In genomic region chr6:53250761-53251672, GRCh38 we compare ENCODE assay signal across 12 cellular contexts.
A peak's percentile ranks its signal among the peaks of the same experiment; 100 is the strongest.
DNase-seq lines count a peak whose midpoint lies in the region; ATAC-seq, FAIRE-seq and TF ChIP-seq lines count a peak whose summit lies in the region.
"Had no signal": no experiment of that assay in that cellular context is flagged by ENCODE, and none has a peak within 500 bp of the region (broad histone marks: within the 10 kb centered on the region; RNA-seq: fewer than 3 reads in every experiment).

No MANE protein-coding gene starts in this region.

- no peaks in the 10 kb centered on the region for H3K9me2 ChIP-seq in Karpas-422 (replicated peaks; ENCODE audit: insufficient read depth, low read length)
- H3K9me2 ChIP-seq in GM23338 (ENCODE audit: insufficient read depth) = no peaks in the 10 kb centered on the region

- H3K9me1 ChIP-seq in IMR-90 (ENCODE audit: insufficient read depth, low read length) = peaks cover 3% of the 10 kb centered on the region; the same call in 1 of the 2 replicates

- no peaks in the 10 kb centered on the region for H3K36me3 ChIP-seq in IMR-90 (ENCODE audit: control insufficient read depth, insufficient read depth, low read length)
- H3K36me3 ChIP-seq in bronchial epithelial cell (ENCODE audit: control insufficient read depth, insufficient read depth, low read length) = no peaks in the 10 kb centered on the region
- no peaks in the 10 kb centered on the region for H3K36me3 ChIP-seq in left ventricle myocardium inferior
- H3K36me3 ChIP-seq in skeletal muscle satellite cell (ENCODE audit: insufficient read depth, low read length) = no peaks in the 10 kb centered on the region
- H3K36me3 ChIP-seq in Karpas-422 (ENCODE audit: insufficient read depth, low read length) = no peaks in the 10 kb centered on the region
- H3K36me3 ChIP-seq in GM23338 (ENCODE audit: insufficient read depth) = no peaks in the 10 kb centered on the region

- no peak overlapping the region for H2BK120ac ChIP-seq in IMR-90 (ENCODE audit: low read depth, low read length)

- H3K14ac ChIP-seq in IMR-90 (replicated peaks; ENCODE audit: low read depth, low read length) = 0 out of 2 replicates have a peak overlapping the region, but pooled peaks have one; percentile 41

- H3K27ac ChIP-seq in IMR-90 (ENCODE audit: insufficient read depth, low read length) (no peak overlapping the region), left ventricle myocardium inferior (replicated peaks) (peak overlapping the region; percentile 73), Karpas-422 (ENCODE audit: low read length) (no peak overlapping the region), GM23338 (ENCODE audit: low read depth) (no peak overlapping the region)

- peaks cover 2% of the 10 kb centered on the region for H3K27me3 Mint-ChIP-seq in GM23338 (ENCODE audit: insufficient read depth, low read depth, poor library complexity)

- no peak overlapping the region for H3K4me3 Mint-ChIP-seq in GM23338
- H3K4me3 Mint-ChIP-seq: natural killer cell had no signal

- no peak overlapping the region for H4K8ac ChIP-seq in IMR-90 (ENCODE audit: low read depth in 2 of 2, low read length in 2 of 2)

- H3F3A ChIP-seq in GM23338 (replicated peaks; ENCODE audit: low read depth) = no peaks in the 10 kb centered on the region

- H3K27ac Mint-ChIP-seq in GM23338 = no peak overlapping the region
- H3K27ac Mint-ChIP-seq: natural killer cell had no signal

- H2BK5ac ChIP-seq in IMR-90 (ENCODE audit: low read depth, low read length, poor library complexity, severe bottlenecking) = no peak overlapping the region

- POLR2A ChIA-PET in IMR-90 (lab: Charles Lee; ENCODE audit: unreplicated experiment) = no interaction called here

- peak; percentile 48; the same call in 1 of the 2 replicates for ATAC-seq in IMR-90 (ENCODE audit: low read depth)
- no peak for ATAC-seq in HG03342 (IDR thresholded peaks at IDR 0.05; ENCODE audit: unreplicated experiment)
- no peak for ATAC-seq in GM23338
- ATAC-seq: natural killer cell had no signal

- in situ Hi-C loops in IMR-90 (cut with MboI; ENCODE audit: low sequenced_read_pairs) = no loop called here

- no peak overlapping the region for H3K4me2 ChIP-seq in IMR-90 (ENCODE audit: low read depth, low read length)
- H3K4me2 ChIP-seq in skeletal muscle satellite cell (ENCODE audit: low read length) = no peak overlapping the region
- H3K4me2 ChIP-seq in Karpas-422 (ENCODE audit: low read depth, low read length, poor library complexity, severe bottlenecking) = no peak overlapping the region
- H3K4me2 ChIP-seq in GM23338 = no peak overlapping the region

- H2AK5ac ChIP-seq in IMR-90 (ENCODE audit: low read depth, low read length) = no peak overlapping the region

- no peak for FAIRE-seq in bronchial epithelial cell (lab: Jason Lieb, UNC)

- BruUV-seq in IMR-90 (replicated peaks; lab: Mats Ljungman, UMichigan) = no TSS peak

- H4K20me1 ChIP-seq in IMR-90 (ENCODE audit: insufficient read depth, low read length) (no peaks in the 10 kb centered on the region), Karpas-422 (ENCODE audit: insufficient read depth, low read depth, low read length) (no peaks in the 10 kb centered on the region), GM23338 (replicated peaks; ENCODE audit: insufficient read depth) (no peaks in the 10 kb centered on the region; the same call in 1 of the 2 replicates)

- H3K9ac ChIP-seq in IMR-90 (ENCODE audit: low read depth, low read length) = no peak overlapping the region
- H3K9ac ChIP-seq in skeletal muscle satellite cell (ENCODE audit: low read depth, low read length) = peak overlapping the region; percentile 19
- H3K9ac ChIP-seq in Karpas-422 (ENCODE audit: low read length) = no peak overlapping the region

- H3K27me3 ChIP-seq in IMR-90 (ENCODE audit: control insufficient read depth, insufficient read depth, low read length) (peaks cover 13% of the 10 kb centered on the region), bronchial epithelial cell (ENCODE audit: control insufficient read depth, insufficient read depth, low read length) (no peaks in the 10 kb centered on the region), left ventricle myocardium inferior (ENCODE audit: low read depth) (no peaks in the 10 kb centered on the region), skeletal muscle satellite cell (ENCODE audit: control insufficient read depth, insufficient read depth, low read length) (no peaks in the 10 kb centered on the region), Karpas-422 (ENCODE audit: low read length) (no peaks in the 10 kb centered on the region), GM23338 (ENCODE audit: insufficient read depth) (no peaks in the 10 kb centered on the region)

- H4K91ac ChIP-seq in IMR-90 (ENCODE audit: insufficient read depth, low read depth, low read length) = no peak overlapping the region

- H3K4ac ChIP-seq in IMR-90 (ENCODE audit: low read depth, low read length) = no peak overlapping the region

- H3K23ac ChIP-seq in IMR-90 (ENCODE audit: low read depth, low read length) = no peak overlapping the region

- dilution Hi-C loops in IMR-90 (cut with HindIII; ENCODE audit: low sequenced_read_pairs, unreplicated experiment) = no loop called here

- no peak overlapping the region for H2BK15ac ChIP-seq in IMR-90 (ENCODE audit: low read depth, low read length)

- no peak for TF ChIP-seq RAD21 in IMR-90 (IDR thresholded peaks at IDR 0.05; ENCODE audit: low read length)

- no peaks in the 10 kb centered on the region for H3K36me3 Mint-ChIP-seq in GM23338 (ENCODE audit: low read depth)
- H3K36me3 Mint-ChIP-seq: natural killer cell had no signal

- no peak overlapping the region for H3K56ac ChIP-seq in IMR-90 (ENCODE audit: extremely low read depth, insufficient read depth, low read length)

- no peak overlapping the region for H3K18ac ChIP-seq in IMR-90 (ENCODE audit: low read depth, low read length)

- H3K9me3 Mint-ChIP-seq in GM23338 = no peaks in the 10 kb centered on the region
- H3K9me3 Mint-ChIP-seq: natural killer cell had no signal

- H3K4me3 ChIP-seq in IMR-90 (ENCODE audit: insufficient read depth, low read depth, low read length) (no peak overlapping the region), bronchial epithelial cell (ENCODE audit: low read depth, low read length) (no peak overlapping the region), left ventricle myocardium inferior (no peak overlapping the region), skeletal muscle satellite cell (ENCODE audit: low read length) (no peak overlapping the region), Karpas-422 (ENCODE audit: low read length) (no peak overlapping the region), GM23338 (no peak overlapping the region)

- no peaks in the 10 kb centered on the region for H3K79me1 ChIP-seq in IMR-90 (ENCODE audit: low read depth in 1 of 2, low read length in 2 of 2)

- H2AK9ac ChIP-seq in IMR-90 (replicated peaks; ENCODE audit: low read depth, low read length, poor library complexity) = no peak overlapping the region

- H3K4me1 ChIP-seq in IMR-90 (ENCODE audit: control insufficient read depth, insufficient read depth, low read length) (peaks cover 2% of the 10 kb centered on the region), left ventricle myocardium inferior (peaks cover 12% of the 10 kb centered on the region), skeletal muscle satellite cell (ENCODE audit: control insufficient read depth, insufficient read depth, low read length) (peaks cover 13% of the 10 kb centered on the region), Karpas-422 (ENCODE audit: low read length) (peaks cover 24% of the 10 kb centered on the region), GM23338 (ENCODE audit: insufficient read depth) (no peaks in the 10 kb centered on the region)

- no peak for TF ChIP-seq POLR2A in IMR-90 (IDR thresholded peaks at IDR 0.05; ENCODE audit: low read depth, low read length)

- no CpG with 5 or more reads among the region's 5 CpGs for WGBS in IMR-90 (ENCODE audit: extremely low coverage in 2 of 2, insufficient read length in 1 of 2), 2 experiments

- peak; percentile 37 for DNase-seq in IMR-90
- peak; percentile 60 for DNase-seq in bronchial epithelial cell (ENCODE audit: low read depth)
- no peak for DNase-seq in left ventricle myocardium inferior
- DNase-seq in NCI-H226 = no peak
- no peak for DNase-seq in Karpas-422
- no peak for DNase-seq in GM23338 (ENCODE audit: low spot score)
- DNase-seq: activated CD8-positive, alpha-beta memory T cell treated with anti-CD3 and anti-CD28 coated beads, Interleukin-2, amount 50 U/mL, for 48 hours; amygdala; natural killer cell; stimulated activated naive CD4-positive, alpha-beta T cell treated with Interleukin-2 at 50 U/mL for 16 hours had no signal

- CTCF ChIA-PET in IMR-90 (lab: Yijun Ruan, JAX) = interaction anchor here (0.9 kb wide), 2 partner anchors 16 to 43 kb away, joined by 3 to 5 read pairs; no protein-coding TSS in a partner anchor

- H3K9me3 ChIP-seq in IMR-90 (ENCODE audit: control insufficient read depth, insufficient read depth, low read length) = no peaks in the 10 kb centered on the region
- H3K9me3 ChIP-seq in left ventricle myocardium inferior (replicated peaks) = no peaks in the 10 kb centered on the region
- H3K9me3 ChIP-seq in skeletal muscle satellite cell (replicated peaks; ENCODE audit: low read length) = no peaks in the 10 kb centered on the region
- H3K9me3 ChIP-seq in Karpas-422 (ENCODE audit: low read length) = no peaks in the 10 kb centered on the region

- H2AFZ ChIP-seq in IMR-90 (replicated peaks; ENCODE audit: low read length, poor library complexity) (no peak overlapping the region), Karpas-422 (ENCODE audit: low read length) (no peak overlapping the region), GM23338 (no peak overlapping the region)

- no peak for TF ChIP-seq CTCF in IMR-90 (conservative IDR thresholded peaks at IDR 0.05; ENCODE audit: low read depth, low read length)
- TF ChIP-seq CTCF in bronchial epithelial cell (IDR thresholded peaks at IDR 0.05; ENCODE audit: insufficient read depth, low read length, severe bottlenecking) = no peak
- no peak for TF ChIP-seq CTCF in left ventricle myocardium inferior (IDR thresholded peaks at IDR 0.05; ENCODE audit: borderline replicate concordance)
- TF ChIP-seq CTCF in GM23338 (conservative IDR thresholded peaks at IDR 0.05; ENCODE audit: low read depth in 2 of 2) = no peak

- no peaks in the 10 kb centered on the region for H3K79me2 ChIP-seq in Karpas-422 (ENCODE audit: low read length)
- no peaks in the 10 kb centered on the region for H3K79me2 ChIP-seq in GM23338 (replicated peaks; ENCODE audit: insufficient read depth)

- peaks cover 7% of the 10 kb centered on the region; the same call in 1 of the 3 replicates for H3K4me1 Mint-ChIP-seq in GM23338
- H3K4me1 Mint-ChIP-seq: natural killer cell had no signal

- H4K5ac ChIP-seq in IMR-90 (ENCODE audit: low read depth, low read length) = no peak overlapping the region

- intact Hi-C loops in IMR-90 (cut with micrococcal nuclease) (no loop called here), left ventricle myocardium inferior (cut with micrococcal nuclease) (no loop called here)

- H2BK20ac ChIP-seq in IMR-90 (ENCODE audit: low read depth, low read length) = no peak overlapping the region

TF ChIP-seq in IMR-90, 13 proteins besides CTCF, POLR2A, EP300 and RAD21 (continues in another document):
- TF ChIP-seq RCOR1 (IDR thresholded peaks at IDR 0.05; ENCODE audit: insufficient replicate concordance, low read length) = no peak

TF ChIP-seq in GM23338, 12 proteins besides CTCF, POLR2A, EP300 and RAD21:
- TF ChIP-seq CREB1 (CRISPR knock-in tag; IDR thresholded peaks at IDR 0.05; ENCODE audit: low read depth) = no peak
- no peak for TF ChIP-seq POLR2AphosphoS5 (IDR thresholded peaks at IDR 0.05; ENCODE audit: low read depth)
- TF ChIP-seq EZH2phosphoT487 (IDR thresholded peaks at IDR 0.05; ENCODE audit: unreplicated experiment) = no peak

Comparison
In these comparisons a context has a peak if more than half of its experiments do, and no peak if none do; other contexts are left out.
1. DNase-seq: peak in IMR-90 (single experiment) and bronchial epithelial cell (single experiment); none in left ventricle myocardium inferior (single experiment), NCI-H226 (single experiment), Karpas-422 (single experiment) and GM23338 (single experiment).